Comparison of ENCODE assay signal across 1 cellular context in the genomic region with DNA sequence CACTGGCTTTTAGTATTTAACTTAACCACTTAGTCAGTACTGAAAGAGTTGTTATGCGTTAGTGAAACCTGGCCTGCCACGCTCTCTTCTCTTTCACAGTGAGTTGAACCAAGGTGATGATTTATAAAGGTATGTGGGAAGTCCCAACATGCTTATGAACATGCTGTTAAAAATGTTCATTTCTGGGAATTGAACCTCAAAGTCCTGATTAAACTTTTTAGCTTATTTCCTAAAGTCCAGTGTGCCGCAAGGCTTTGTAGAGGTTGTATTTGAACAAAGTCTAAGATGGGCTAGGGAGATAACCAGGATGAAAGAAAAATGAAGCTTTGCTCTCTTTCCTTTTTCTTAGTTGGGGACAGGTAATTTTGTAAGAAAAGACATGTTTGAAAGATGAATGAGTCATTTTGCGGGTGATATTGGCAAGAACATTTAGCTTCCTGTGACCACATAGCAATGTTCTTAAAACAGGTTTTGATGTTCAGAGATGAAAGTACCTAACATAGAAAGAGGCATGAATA.
TF ChIP-seq lines count a peak whose summit lies in the region.

No MANE protein-coding gene starts in this region.

TF ChIP-seq in GM12878, 131 proteins besides CTCF, POLR2A, EP300 and RAD21 (continued from another document):
- TF ChIP-seq, protein P1, sequence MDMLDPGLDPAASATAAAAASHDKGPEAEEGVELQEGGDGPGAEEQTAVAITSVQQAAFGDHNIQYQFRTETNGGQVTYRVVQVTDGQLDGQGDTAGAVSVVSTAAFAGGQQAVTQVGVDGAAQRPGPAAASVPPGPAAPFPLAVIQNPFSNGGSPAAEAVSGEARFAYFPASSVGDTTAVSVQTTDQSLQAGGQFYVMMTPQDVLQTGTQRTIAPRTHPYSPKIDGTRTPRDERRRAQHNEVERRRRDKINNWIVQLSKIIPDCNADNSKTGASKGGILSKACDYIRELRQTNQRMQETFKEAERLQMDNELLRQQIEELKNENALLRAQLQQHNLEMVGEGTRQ (IDR thresholded peaks at IDR 0.05; ENCODE audit: borderline replicate concordance, low read depth, low read length), result no peak
- TF ChIP-seq RAD51 (IDR thresholded peaks at IDR 0.05) (no peak; the same call in 1 of the 2 replicates), BACH1 (IDR thresholded peaks at IDR 0.05; ENCODE audit: borderline replicate concordance) (peak; percentile 70; the same call in 1 of the 2 replicates)
